Comparison of ENCODE assay signal across 9 cellular contexts in genomic region chr10:116765549-116766162, GRCh38. TPM values are rescaled to one million over a fixed set of nuclear protein-coding genes. Genes with fewer than 3 reads are reported as not detected.
DNase-seq lines count a peak whose midpoint lies in the region; ATAC-seq, FAIRE-seq and TF ChIP-seq lines count a peak whose summit lies in the region.
"Had no signal": no experiment of that assay in that cellular context is flagged by ENCODE, and none has a peak within 500 bp of the region (broad histone marks: within the 10 kb centered on the region; RNA-seq: fewer than 3 reads in every experiment).

No MANE protein-coding gene starts in this region.

- TF ChIP-seq POLR2A in HepG2 (IDR thresholded peaks at IDR 0.05; ENCODE audit: insufficient read depth in 1 of 2, low read depth in 2 of 2, low read length in 2 of 2) (no peak), right lobe of liver (IDR thresholded peaks at IDR 0.05) (no peak), tibial nerve (IDR thresholded peaks at IDR 0.05) (no peak)

- no peak for TF ChIP-seq EP300 in HepG2 (IDR thresholded peaks at IDR 0.05; ENCODE audit: low read depth in 2 of 2, low read length in 2 of 2)
- no peak for TF ChIP-seq EP300 in HepG2 (CRISPR knock-in tag; IDR thresholded peaks at IDR 0.05; ENCODE audit: borderline replicate concordance)
- TF ChIP-seq EP300 in tibial nerve (IDR thresholded peaks at IDR 0.05), result no peak

- no peaks in the 10 kb centered on the region; the same call in 1 of the 2 replicates for H3K27me3 Mint-ChIP-seq in WTC11 (ENCODE audit: low read depth)

- in situ Hi-C loops in HepG2 (cut with HindIII; ENCODE audit: extremely low pct_ligation_motif_present, low pct_unique_long_range_greater_than_20kb), result no loop called here

- ATAC-seq in HepG2, result peak; percentile 67
- no peak for ATAC-seq in right lobe of liver
- ATAC-seq in WTC11, result peak; percentile 69
- no peak for ATAC-seq in GM19397 (IDR thresholded peaks at IDR 0.05; ENCODE audit: unreplicated experiment)

- H3K9me3 ChIP-seq in HepG2 (ENCODE audit: low read length) (peaks cover 4% of the 10 kb centered on the region), right lobe of liver (no peaks in the 10 kb centered on the region), tibial nerve (no peaks in the 10 kb centered on the region)

- H4K20me1 ChIP-seq in HepG2 (ENCODE audit: insufficient read depth, low read length), result no peaks in the 10 kb centered on the region

- H3K36me3 ChIP-seq in HepG2 (replicated peaks in 1 of 2; ENCODE audit: control insufficient read depth in 1 of 2, insufficient read depth in 2 of 2, low read length in 2 of 2) (no peaks in the 10 kb centered on the region), right lobe of liver (no peaks in the 10 kb centered on the region), tibial nerve (no peaks in the 10 kb centered on the region)

- CTCF ChIA-PET in HepG2 (lab: Yijun Ruan, JAX; ENCODE audit: low intra/inter-chr PET ratio, low total read pairs), result interaction anchor here (0.7 to 1.3 kb wide), 2 partner anchors 75 to 83 kb away, joined by 3 to 5 read pairs; no protein-coding TSS in a partner anchor
- CTCF ChIA-PET in WTC11 (lab: Charles Lee), result interaction anchor here (0.6 to 1.9 kb wide), 4 partner anchors 22 to 1201 kb away, joined by 3 to 9 read pairs (median 6); partner anchors contain the start of gene HSPA12A

- H3K79me2 ChIP-seq in HepG2 (ENCODE audit: insufficient read depth, low read length), result no peaks in the 10 kb centered on the region

- intact Hi-C loops in HepG2 (cut with micrococcal nuclease; ENCODE audit: unreplicated experiment) (no loop called here), right lobe of liver (cut with DNase I) (no loop called here), head of caudate nucleus (cut with DNase I) (loop anchor here (5.0 kb wide), 1 partner anchor 73 kb away; no protein-coding TSS in a partner anchor)

- peaks cover 2% of the 10 kb centered on the region; the same call in 1 of the 2 replicates for H3K4me1 Mint-ChIP-seq in WTC11

- no peak overlapping the region for H3K9ac ChIP-seq in HepG2 (ENCODE audit: insufficient read depth, low read depth, low read length)

- H3K36me3 Mint-ChIP-seq in WTC11, result peaks cover 11% of the 10 kb centered on the region; the same call in 1 of the 2 replicates

- H3K27ac ChIP-seq in HepG2 (ENCODE audit: extremely low read length, insufficient read depth, low read length), result no peak overlapping the region
- H3K27ac ChIP-seq in right lobe of liver, result no peak overlapping the region
- peak overlapping the region in 2 of 4 donors; percentile 71 to 79 for H3K27ac ChIP-seq in tibial nerve

- POLR2A ChIA-PET in HepG2 (lab: Yijun Ruan, JAX), result no interaction called here
- POLR2A ChIA-PET in WTC11 (lab: Charles Lee), result no interaction called here

- no peak overlapping the region for H3K27ac Mint-ChIP-seq in WTC11

- DNase-seq in HepG2 (ENCODE audit: low spot score), result no peak
- no peak for DNase-seq in right lobe of liver
- DNase-seq in WTC11 (ENCODE audit: low spot score), result peak; percentile 45
- DNase-seq in head of caudate nucleus, result peak; percentile 35 to 93 (median 77)
- no peak for DNase-seq in tibial nerve (ENCODE audit: low spot score in 2 of 2)
- DNase-seq in COLO668 (lab: John Stamatoyannopoulos, UW; ENCODE audit: unreplicated experiment), result no peak
- DNase-seq in activated gamma-delta T cell treated with Interleukin-2 at 50 U/mL for 16 hours, result no peak
- DNase-seq: effector CD4-positive, alpha-beta T cell had no signal

- H3K4me2 ChIP-seq in HepG2 (ENCODE audit: low read depth, low read length), result peak overlapping the region; percentile 64

- H2AFZ ChIP-seq in HepG2 (ENCODE audit: low read length), result no peak overlapping the region

- peaks cover 0 to 2% of the 10 kb centered on the region in 2 experiments; a peak in 2 of 5 replicates for H3K27me3 ChIP-seq in HepG2 (ENCODE audit: control insufficient read depth in 1 of 2, insufficient read depth in 2 of 2, low read length in 2 of 2)
- no peaks in the 10 kb centered on the region for H3K27me3 ChIP-seq in right lobe of liver
- H3K27me3 ChIP-seq in tibial nerve, result no peaks in the 10 kb centered on the region

- TF ChIP-seq CTCF in HepG2 (CRISPR knock-in tag; IDR thresholded peaks at IDR 0.05), result peak; percentile 69
- peak in 2 of 4 donors; percentile 13 to 16 for TF ChIP-seq CTCF in right lobe of liver (IDR thresholded peaks at IDR 0.05)
- peak; percentile 56 for TF ChIP-seq CTCF in WTC11 (IDR thresholded peaks at IDR 0.05)
- TF ChIP-seq CTCF in tibial nerve (IDR thresholded peaks at IDR 0.05), result peak in 4 of 5 experiments; percentile 18 to 29 (median 22)

- H3K4me3 Mint-ChIP-seq in WTC11, result no peak overlapping the region

- H3K4me3 ChIP-seq in HepG2 (replicated peaks in 1 of 3; ENCODE audit: insufficient read depth in 1 of 3, low read depth in 2 of 3, low read length in 3 of 3) (peak overlapping the region in 1 of 3 experiments; percentile 27; a peak in 1 of 6 replicates), right lobe of liver (no peak overlapping the region), tibial nerve (no peak overlapping the region)

- WGBS in HepG2 (ENCODE audit: low lambda C conversion rate), result 11% methylated on average over 8 of the region's 10 CpGs
- WGBS in right lobe of liver (ENCODE audit: insufficient coverage, low coverage, low lambda C conversion rate, missing lambda C conversion rate), result 69% methylated on average over 9 of the region's 10 CpGs
- WGBS in tibial nerve, 2 donors, result 69 to 73% methylated on average over 9 to 10 of the region's 10 CpGs

- FAIRE-seq in HepG2 (lab: Jason Lieb, UNC), result peak; percentile 43

- peaks cover 68% of the 10 kb centered on the region for H3K4me1 ChIP-seq in HepG2 (ENCODE audit: insufficient read depth, low read length)
- peaks cover 0 to 9% (median 0%) of the 10 kb centered on the region in 4 donors for H3K4me1 ChIP-seq in right lobe of liver
- peaks cover 0 to 79% (median 27%) of the 10 kb centered on the region in 4 donors for H3K4me1 ChIP-seq in tibial nerve

- no TSS peak for BruUV-seq in HepG2 (replicated peaks; lab: Mats Ljungman, UMichigan)

- H3K9me3 Mint-ChIP-seq in WTC11, result peaks cover 26% of the 10 kb centered on the region

- no peak for TF ChIP-seq RAD21 in HepG2 (CRISPR knock-in tag; IDR thresholded peaks at IDR 0.05)

TF ChIP-seq in HepG2, 621 proteins besides CTCF, POLR2A, EP300 and RAD21 (continues in another document):
- TF ChIP-seq CEBPG (CRISPR knock-in tag; IDR thresholded peaks at IDR 0.05) (peak; percentile 32; the same call in 1 of the 2 replicates), GLMP (CRISPR knock-in tag; IDR thresholded peaks at IDR 0.05; ENCODE audit: borderline replicate concordance) (no peak), XRCC5 (optimal IDR thresholded peaks at IDR 0.05; ENCODE audit: low read length) (peak; percentile 12), HDAC1 (CRISPR knock-in tag; IDR thresholded peaks at IDR 0.05) (no peak)

TF ChIP-seq in WTC11, 78 proteins besides CTCF, POLR2A, EP300 and RAD21 (continues in another document):
- no peak for TF ChIP-seq CDX4 (CRISPR knock-in tag; IDR thresholded peaks at IDR 0.05; ENCODE audit: borderline replicate concordance)
- TF ChIP-seq RELA (CRISPR knock-in tag; IDR thresholded peaks at IDR 0.05; ENCODE audit: borderline replicate concordance), result no peak
- TF ChIP-seq ZNF512 (CRISPR knock-in tag; IDR thresholded peaks at IDR 0.05; ENCODE audit: borderline replicate concordance), result no peak

RNA-seq across cellular contexts. Expression of gene HSPA12A, which starts 23.3 kb away (rescaled TPM):
- total RNA-seq in HepG2 (2016; rRNA removed; fragmentation: Illumina TruSeq; extraction: Trizol), result 12.9 and 13.6 TPM in 2 replicates
- total RNA-seq in HepG2 (2016; cell fraction: cytosol; rRNA removed; fragmentation: Illumina TruSeq; extraction: Trizol; ENCODE audit: low read depth), result 1.2 and 1.6 TPM in 2 replicates
- 11.4 and 13.0 TPM in 2 replicates for total RNA-seq in HepG2 (2016; cell fraction: insoluble cytoplasmic fraction; rRNA removed; fragmentation: Illumina TruSeq; extraction: Trizol)
- total RNA-seq in HepG2 (2016; cell fraction: membrane; rRNA removed; fragmentation: Illumina TruSeq; extraction: Trizol), result 6.0 and 6.8 TPM in 2 replicates
- total RNA-seq in HepG2 (2016; cell fraction: nucleus; rRNA removed; fragmentation: Illumina TruSeq; extraction: Trizol), result 20.1 and 20.8 TPM in 2 replicates
- 6.2 and 6.4 TPM in 2 replicates for polyA plus RNA-seq in HepG2 (2011; rRNA removed)
- polyA plus RNA-seq in HepG2 (2011; cell fraction: cytosol; rRNA removed), result 3.1 and 3.5 TPM in 2 replicates
- polyA plus RNA-seq in HepG2 (2011; cell fraction: nucleus; rRNA removed), result 17.5 and 19.4 TPM in 2 replicates
- polyA plus RNA-seq in HepG2 (2012), result 4.4 and 5.0 TPM in 2 replicates
- 0.99 and 1.1 TPM in 2 replicates for polyA plus RNA-seq in HepG2 (2016; cell fraction: cytosol; fragmentation: Illumina TruSeq; extraction: Trizol; ENCODE audit: low read depth)
- 9.9 and 11.3 TPM in 2 replicates for polyA plus RNA-seq in HepG2 (2016; cell fraction: insoluble cytoplasmic fraction; fragmentation: Illumina TruSeq; extraction: Trizol; ENCODE audit: low read depth)
- 2.7 and 2.9 TPM in 2 replicates for polyA plus RNA-seq in HepG2 (2016; cell fraction: membrane; fragmentation: Illumina TruSeq; extraction: Trizol; ENCODE audit: low read depth)
- 37.7 and 40.5 TPM in 2 replicates for polyA plus RNA-seq in HepG2 (2016; cell fraction: nucleus; fragmentation: Illumina TruSeq; extraction: Trizol; ENCODE audit: insufficient read depth, low read depth)
- polyA minus RNA-seq in HepG2 (2011; rRNA and poly(A)+ RNA removed; ENCODE audit: low replicate concordance), result 0.91 and 21.7 TPM in 2 replicates
- polyA minus RNA-seq in HepG2 (2011; cell fraction: cytosol; rRNA and poly(A)+ RNA removed), result 4.5 and 5.4 TPM in 2 replicates
- polyA minus RNA-seq in HepG2 (2011; cell fraction: nucleus; rRNA and poly(A)+ RNA removed), result 15.3 and 19.7 TPM in 2 replicates
- 1 to 10 TPM; 2.3 to 4.2 (median 2.9) TPM for total RNA-seq in right lobe of liver
- total RNA-seq in WTC11 (2021), result 5.0 to 7.2 TPM (median 5.2 TPM) in 3 replicates
- total RNA-seq in tibial nerve, result 100 to 1,000 TPM; 125 to 187 (median 147) TPM

Comparison
In these comparisons a context has a peak if more than half of its experiments do, and no peak if none do; other contexts are left out.
1. ATAC-seq: peak in HepG2 (single experiment) and WTC11 (single experiment); none in right lobe of liver (0 of 4) and GM19397 (single experiment).
2. DNase-seq: peak in WTC11 (single experiment) and head of caudate nucleus (42 of 42); none in HepG2 (single experiment), right lobe of liver (0 of 3), tibial nerve (0 of 2), COLO668 (single experiment) and activated gamma-delta T cell treated with Interleukin-2 at 50 U/mL for 16 hours (single experiment).
3. RNA of gene HSPA12A, which starts 23.3 kb away (total RNA-seq): 125 to 187 TPM in tibial nerve; 1.2 to 20.8 TPM in HepG2, 5.0 to 7.2 TPM in WTC11 and 2.3 to 4.2 TPM in right lobe of liver; every median in the first group is over 4 times any median in the second.
4. Of the 50 proteins assayed by ChIP-seq in both HepG2 and WTC11: peak only in HepG2: ZNF121; only in WTC11: none; in both: CTCF; in neither: 48.